In the genomic region with DNA sequence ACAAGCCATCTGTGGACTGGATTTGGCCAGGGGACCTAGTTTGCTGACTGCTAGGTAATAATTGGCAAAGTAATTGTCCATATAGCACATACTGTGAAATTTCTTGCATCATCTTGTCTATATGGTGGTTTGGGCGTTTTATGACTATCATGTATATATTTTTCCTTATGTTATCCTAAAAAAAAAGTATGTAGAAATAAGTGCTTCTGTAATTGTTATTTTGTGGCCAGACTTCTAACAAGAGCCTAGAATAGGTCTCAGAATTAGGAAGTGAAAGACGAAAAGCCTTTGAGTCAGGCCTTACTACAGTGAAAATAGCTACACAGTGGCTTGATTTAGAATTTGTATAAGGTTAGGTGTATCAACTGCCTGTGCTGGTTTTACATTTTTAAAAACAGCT, we compare ENCODE assay signal across 8 cellular contexts. TPM values are rescaled to one million over a fixed set of nuclear protein-coding genes. Genes with fewer than 3 reads are reported as not detected.
DNase-seq lines count a peak whose midpoint lies in the region; ATAC-seq and TF ChIP-seq lines count a peak whose summit lies in the region.

No MANE protein-coding gene starts in this region.

- H3K4me3 Mint-ChIP-seq in glutamatergic neuron (ENCODE audit: unreplicated experiment) (peak overlapping the region; percentile 71), neural progenitor cell (no peak overlapping the region)

- peaks cover 20% of the 10 kb centered on the region for H3F3A ChIP-seq in neural progenitor cell (ENCODE audit: low read depth)

- TF ChIP-seq CTCF in glutamatergic neuron (IDR thresholded peaks at IDR 0.05; ENCODE audit: partially characterized antibody, unreplicated experiment) (no peak), neural progenitor cell (IDR thresholded peaks at IDR 0.05) (no peak), uterus (IDR thresholded peaks at IDR 0.05) (no peak)

- H3K9me3 Mint-ChIP-seq in glutamatergic neuron (ENCODE audit: unreplicated experiment) (peaks cover 10% of the 10 kb centered on the region), neural progenitor cell (peaks cover 4% of the 10 kb centered on the region)

- H3K27ac Mint-ChIP-seq in glutamatergic neuron (ENCODE audit: unreplicated experiment) (no peak overlapping the region), neural progenitor cell (no peak overlapping the region)

- no peaks in the 10 kb centered on the region for H3K27me3 ChIP-seq in HUES48 (ENCODE audit: control insufficient read depth, insufficient read depth, low read length)
- peaks cover 12% of the 10 kb centered on the region for H3K27me3 ChIP-seq in neural progenitor cell
- no peaks in the 10 kb centered on the region for H3K27me3 ChIP-seq in uterus

- H3K4me1 Mint-ChIP-seq in glutamatergic neuron (ENCODE audit: low read depth, unreplicated experiment): peaks cover 20% of the 10 kb centered on the region
- peaks cover 20% of the 10 kb centered on the region for H3K4me1 Mint-ChIP-seq in neural progenitor cell

- H3K36me3 ChIP-seq in HUES48 (ENCODE audit: control insufficient read depth, insufficient read depth, low read length) (no peaks in the 10 kb centered on the region), neural progenitor cell (no peaks in the 10 kb centered on the region), uterus (no peaks in the 10 kb centered on the region)

- peaks cover 35% of the 10 kb centered on the region for H4K20me1 ChIP-seq in neural progenitor cell (ENCODE audit: low read depth)

- intact Hi-C loops in uterus (cut with DNase I; ENCODE audit: low total_unique reads): no loop called here

- peak overlapping the region; percentile 65 for H3K27ac ChIP-seq in HUES48 (ENCODE audit: low read depth, low read length)
- no peak overlapping the region for H3K27ac ChIP-seq in neural progenitor cell
- no peak overlapping the region for H3K27ac ChIP-seq in uterus

- TF ChIP-seq POLR2A in uterus (IDR thresholded peaks at IDR 0.05): no peak

- H2AFZ ChIP-seq in neural progenitor cell (replicated peaks): no peak overlapping the region

- peak; percentile 42 for ATAC-seq in GM18508 (IDR thresholded peaks at IDR 0.05; ENCODE audit: insufficient read depth, unreplicated experiment)
- peak; percentile 42 for ATAC-seq in GM21717 (IDR thresholded peaks at IDR 0.05; ENCODE audit: unreplicated experiment)

- H3K27me3 Mint-ChIP-seq in glutamatergic neuron (ENCODE audit: unreplicated experiment) (peaks cover 12% of the 10 kb centered on the region), neural progenitor cell (ENCODE audit: insufficient read depth, low read depth) (no peaks in the 10 kb centered on the region)

- no peaks in the 10 kb centered on the region for H3K36me3 Mint-ChIP-seq in glutamatergic neuron (ENCODE audit: unreplicated experiment)
- H3K36me3 Mint-ChIP-seq in neural progenitor cell: peaks cover 2% of the 10 kb centered on the region

- H3K4me1 ChIP-seq in HUES48 (ENCODE audit: control insufficient read depth, insufficient read depth, low read length): peaks cover 49% of the 10 kb centered on the region
- H3K4me1 ChIP-seq in neural progenitor cell: peaks cover 19% of the 10 kb centered on the region
- H3K4me1 ChIP-seq in uterus: no peaks in the 10 kb centered on the region

- H3K4me2 ChIP-seq in neural progenitor cell: no peak overlapping the region

- peaks cover 73% of the 10 kb centered on the region for H3K79me2 ChIP-seq in neural progenitor cell (ENCODE audit: low read depth)

- H3K9ac ChIP-seq in HUES48 (ENCODE audit: low read depth, low read length): no peak overlapping the region; the same call in 1 of the 2 replicates
- H3K9ac ChIP-seq in neural progenitor cell: no peak overlapping the region

- H3K9me3 ChIP-seq in HUES48 (ENCODE audit: control insufficient read depth, insufficient read depth, low read length): no peaks in the 10 kb centered on the region
- H3K9me3 ChIP-seq in neural progenitor cell (ENCODE audit: low read depth): no peaks in the 10 kb centered on the region
- no peaks in the 10 kb centered on the region for H3K9me3 ChIP-seq in uterus

- H3K4me3 ChIP-seq in HUES48 (ENCODE audit: low read depth, low read length) (peak overlapping the region; percentile 96), neural progenitor cell (no peak overlapping the region), uterus (no peak overlapping the region)

- DNase-seq in glutamatergic neuron: no peak
- no peak for DNase-seq in neural progenitor cell (ENCODE audit: low spot score)
- no peak for DNase-seq in GM03348 (ENCODE audit: low spot score)
- no peak for DNase-seq in NCI-H1930 (lab: John Stamatoyannopoulos, UW)
- DNase-seq in uterus: no peak

RNA-seq across cellular contexts. Expression of gene FNDC3A, which starts 4.2 kb away (rescaled TPM):
- total RNA-seq in glutamatergic neuron (ENCODE audit: unreplicated experiment) (46.3 TPM), neural progenitor cell (ENCODE audit: low replicate concordance) (53.2 and 69.3 TPM in 2 replicates), uterus (100 to 1,000 TPM in 1 of 4 donors, 10 to 100 TPM in 3; 31.3 to 129 (median 69.9) TPM)
